In the genomic region with DNA sequence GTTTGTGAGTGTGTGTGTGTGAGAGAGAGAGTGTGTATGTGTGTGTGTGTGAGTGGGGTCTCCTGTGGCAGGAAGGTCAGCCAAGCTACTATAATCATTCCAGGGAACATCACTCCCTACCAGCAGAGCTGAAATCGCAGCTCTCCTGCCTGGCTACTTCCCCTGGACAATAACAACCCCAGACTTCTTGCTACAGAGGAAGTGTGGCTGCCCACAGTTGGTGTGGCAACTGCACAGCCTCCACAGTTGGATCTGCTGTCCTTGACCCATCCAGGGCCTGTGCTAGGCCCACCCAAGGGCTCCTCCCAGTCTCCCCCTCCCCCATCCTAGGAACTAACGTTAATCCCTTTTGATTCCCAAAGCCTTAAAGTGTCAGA, we compare ENCODE assay signal across 24 cellular contexts. TPM values are rescaled to one million over a fixed set of nuclear protein-coding genes. Genes with fewer than 3 reads are reported as not detected.
DNase-seq lines count a peak whose midpoint lies in the region; ATAC-seq and TF ChIP-seq lines count a peak whose summit lies in the region.
"Had no signal": no experiment of that assay in that cellular context is flagged by ENCODE, and none has a peak within 500 bp of the region (broad histone marks: within the 10 kb centered on the region; RNA-seq: fewer than 3 reads in every experiment).

No MANE protein-coding gene starts in this region.

- intact Hi-C loops in CD14-positive monocyte (cut with micrococcal nuclease): no loop called here
- intact Hi-C loops in dendritic cell treated with granulocyte-macrophage colony-stimulating factor and Interleukin-4, amounts not matched to agents 40 ng/mL and 50 ng/mL, for 4 days (cut with micrococcal nuclease): no loop called here

- TF ChIP-seq POLR2A in NB4 (IDR thresholded peaks at IDR 0.05; ENCODE audit: extremely low read depth, insufficient read length): no peak

- H3K36me3 Mint-ChIP-seq in CD14-positive monocyte: peaks cover 0 to 8% of the 10 kb centered on the region in 2 donors
- H3K36me3 Mint-ChIP-seq in dendritic cell treated with granulocyte-macrophage colony-stimulating factor and Interleukin-4, amounts not matched to agents 40 ng/mL and 50 ng/mL, for 4 days (ENCODE audit: low read depth): no peaks in the 10 kb centered on the region
- H3K36me3 Mint-ChIP-seq: activated naive CD8-positive, alpha-beta T cell treated with anti-CD3 and anti-CD28 coated beads, Interleukin-2, amount 10 ng/mL, durations not matched to agents 7 days and 5 days; CD8-positive, alpha-beta T cell had no signal

- TF ChIP-seq CTCF in CD14-positive monocyte (IDR thresholded peaks at IDR 0.05): no peak
- no peak for TF ChIP-seq CTCF in NB4 (IDR thresholded peaks at IDR 0.05; ENCODE audit: low read depth, low read length)

- ATAC-seq in HG03571 (IDR thresholded peaks at IDR 0.05; ENCODE audit: unreplicated experiment): no peak
- ATAC-seq: CD8-positive, alpha-beta T cell had no signal

- H3K4me3 Mint-ChIP-seq in CD14-positive monocyte: peak overlapping the region in 1 of 2 donors; percentile 93
- no peak overlapping the region for H3K4me3 Mint-ChIP-seq in dendritic cell treated with granulocyte-macrophage colony-stimulating factor and Interleukin-4, amounts not matched to agents 40 ng/mL and 50 ng/mL, for 4 days
- H3K4me3 Mint-ChIP-seq: activated CD4-positive, alpha-beta T cell treated with anti-CD3 and anti-CD28 coated beads, Interleukin-2, amount 10 ng/mL, durations not matched to agents 7 days and 5 days; activated naive CD8-positive, alpha-beta T cell treated with anti-CD3 and anti-CD28 coated beads, Interleukin-2, amount 10 ng/mL, durations not matched to agents 7 days and 5 days had no signal

- peak overlapping the region in 5 of 7 donors; percentile 10 to 66 (median 40) for H3K27ac Mint-ChIP-seq in CD14-positive monocyte
- H3K27ac Mint-ChIP-seq in dendritic cell treated with granulocyte-macrophage colony-stimulating factor and Interleukin-4, amounts not matched to agents 40 ng/mL and 50 ng/mL, for 4 days: peak overlapping the region; percentile 29
- H3K27ac Mint-ChIP-seq: activated CD4-positive, alpha-beta T cell treated with anti-CD3 and anti-CD28 coated beads, Interleukin-2, amount 10 ng/mL, durations not matched to agents 7 days and 5 days; activated T-helper 2 cell treated with anti-CD3 and anti-CD28 coated beads, Interferon-gamma antibody, Interleukin-2, Interleukin-4, amounts not matched to agents 10 μg/mL and 5 μg/mL and 100 μg/mL, durations not matched to agents 14 hours and 24 hours and 36 hours; CD8-positive, alpha-beta T cell had no signal

- H3K4me1 Mint-ChIP-seq in CD14-positive monocyte: peaks cover 34% of the 10 kb centered on the region
- peaks cover 34% of the 10 kb centered on the region for H3K4me1 Mint-ChIP-seq in dendritic cell treated with granulocyte-macrophage colony-stimulating factor and Interleukin-4, amounts not matched to agents 40 ng/mL and 50 ng/mL, for 4 days (ENCODE audit: low read depth)

- DNase-seq in CD14-positive monocyte (ENCODE audit: low spot score) (no peak), NB4 (ENCODE audit: low read depth) (peak; percentile 79), mesenteric fat pad (ENCODE audit: low spot score) (peak; percentile 68), NCI-H187 (lab: John Stamatoyannopoulos, UW) (no peak), medulla oblongata (ENCODE audit: extremely low spot score) (no peak)
- DNase-seq in activated naive CD4-positive, alpha-beta T cell treated with Interleukin-2 at 50 U/mL for 16 hours: no peak
- DNase-seq: activated CD4-positive, alpha-beta T cell treated with anti-CD3 and anti-CD28 coated beads, Interleukin-2, amount 10 ng/mL, durations not matched to agents 7 days and 5 days; activated naive CD8-positive, alpha-beta T cell treated with anti-CD3 and anti-CD28 coated beads, Interleukin-2, amount 10 ng/mL, durations not matched to agents 7 days and 5 days; brain microvascular endothelial cell; DMS79; foreskin fibroblast; NCI-H1417; psoas muscle; SIG-M5; stimulated activated naive CD4-positive, alpha-beta T cell had no signal

- peaks cover 38 to 50% (median 49%) of the 10 kb centered on the region in 3 donors for H3K27me3 Mint-ChIP-seq in CD14-positive monocyte (ENCODE audit: low read depth in 3 of 3)
- H3K27me3 Mint-ChIP-seq in dendritic cell treated with granulocyte-macrophage colony-stimulating factor and Interleukin-4, amounts not matched to agents 40 ng/mL and 50 ng/mL, for 4 days: peaks cover 54% of the 10 kb centered on the region

- H3K9me3 Mint-ChIP-seq in CD14-positive monocyte: peaks cover 0 to 23% (median 17%) of the 10 kb centered on the region in 7 donors
- H3K9me3 Mint-ChIP-seq in dendritic cell treated with granulocyte-macrophage colony-stimulating factor and Interleukin-4, amounts not matched to agents 40 ng/mL and 50 ng/mL, for 4 days: no peaks in the 10 kb centered on the region
- H3K9me3 Mint-ChIP-seq: activated naive CD8-positive, alpha-beta T cell treated with anti-CD3 and anti-CD28 coated beads, Interleukin-2, amount 10 ng/mL, durations not matched to agents 7 days and 5 days; activated T-helper 2 cell treated with anti-CD3 and anti-CD28 coated beads, Interferon-gamma antibody, Interleukin-2, Interleukin-4, amounts not matched to agents 10 μg/mL and 5 μg/mL and 100 μg/mL, durations not matched to agents 14 hours and 24 hours and 36 hours; CD8-positive, alpha-beta T cell had no signal

- no peak overlapping the region for H3K4me3 ChIP-seq in NB4 (ENCODE audit: low read depth, low read length)
- H3K4me3 ChIP-seq: coronary artery, PC-9, psoas muscle, skin epidermis had no signal

RNA-seq across cellular contexts. Expression of gene SLC13A5, which starts 1.5 kb away (rescaled TPM):
- polyA plus RNA-seq in CD14-positive monocyte: not detected
- total RNA-seq in mesenteric fat pad: 0.48 TPM
- total RNA-seq: activated CD4-positive, alpha-beta T cell treated with anti-CD3 and anti-CD28 coated beads, Interleukin-2, amount 10 ng/mL, durations not matched to agents 7 days and 5 days; activated naive CD8-positive, alpha-beta T cell treated with anti-CD3 and anti-CD28 coated beads, Interleukin-2, amount 10 ng/mL, durations not matched to agents 7 days and 5 days; activated T-helper 2 cell treated with anti-CD3 and anti-CD28 coated beads, Interferon-gamma antibody, Interleukin-2, Interleukin-4, amounts not matched to agents 10 μg/mL and 5 μg/mL and 100 μg/mL, durations not matched to agents 14 hours and 24 hours and 36 hours; CD8-positive, alpha-beta T cell; T-helper 1 cell treated with Interleukin-12 subunit alpha and Interleukin-12 subunit beta and Interleukin-4 antibody, amounts not matched to agents 30 ng/mL and 1 ng/mL, for 36 hours had no signal
- polyA plus RNA-seq: AG04450 had no signal

RNA-seq across cellular contexts. Expression of gene XAF1, which starts 44.2 kb away (rescaled TPM):
- polyA plus RNA-seq in CD14-positive monocyte: 10 to 100 TPM; 28.4 to 45.9 TPM
- total RNA-seq in mesenteric fat pad: 99.1 TPM

Comparison
In these comparisons a context has a peak if more than half of its experiments do, and no peak if none do; other contexts are left out.
1. DNase-seq: peak in NB4 (single experiment) and mesenteric fat pad (single experiment); none in CD14-positive monocyte (single experiment), NCI-H187 (0 of 2), medulla oblongata (single experiment) and activated naive CD4-positive, alpha-beta T cell treated with Interleukin-2 at 50 U/mL for 16 hours (single experiment).